ENCODE assay signal across 9 cellular contexts in genomic region chr19:56120002-56120370, GRCh38. TPM values are rescaled to one million over a fixed set of nuclear protein-coding genes. Genes with fewer than 3 reads are reported as not detected.
DNase-seq lines count a peak whose midpoint lies in the region; ATAC-seq and TF ChIP-seq lines count a peak whose summit lies in the region.
"Had no signal": no experiment of that assay in that cellular context is flagged by ENCODE, and none has a peak within 500 bp of the region (broad histone marks: within the 10 kb centered on the region; RNA-seq: fewer than 3 reads in every experiment).

No MANE protein-coding gene starts in this region.

- H3K9me3 ChIP-seq in liver (ENCODE audit: control insufficient read depth in 4 of 4, low read length in 3 of 4) (no peaks in the 10 kb centered on the region), thyroid gland (no peaks in the 10 kb centered on the region)

- no peaks in the 10 kb centered on the region for H3K27me3 Mint-ChIP-seq in activated CD8-positive, alpha-beta memory T cell treated with anti-CD3 and anti-CD28 coated beads, Interleukin-2, amount 10 ng/mL, durations not matched to agents 7 days and 5 days

- 8% methylated on average over 8 of the region's 8 CpGs for WGBS in liver
- WGBS in thyroid gland, 2 donors, result 20 to 21% methylated on average over 1 to 6 of the region's 8 CpGs

- TF ChIP-seq RAD21 in liver (IDR thresholded peaks at IDR 0.05), result no peak

- H3K4me1 Mint-ChIP-seq in activated CD8-positive, alpha-beta memory T cell treated with anti-CD3 and anti-CD28 coated beads, Interleukin-2, amount 10 ng/mL, durations not matched to agents 7 days and 5 days, result peaks cover 34% of the 10 kb centered on the region

- H3K4me1 ChIP-seq in liver (ENCODE audit: control insufficient read depth in 4 of 4, insufficient read depth in 4 of 4, low read length in 3 of 4) (peaks cover 12 to 49% (median 39%) of the 10 kb centered on the region in 4 donors), thyroid gland (peaks cover 19 to 28% of the 10 kb centered on the region in 2 donors)

- peaks cover 3% of the 10 kb centered on the region for H3K36me3 Mint-ChIP-seq in activated CD8-positive, alpha-beta memory T cell treated with anti-CD3 and anti-CD28 coated beads, Interleukin-2, amount 10 ng/mL, durations not matched to agents 7 days and 5 days

- H3K27ac ChIP-seq in liver (ENCODE audit: low read depth in 1 of 2, low read length in 2 of 2), result peak overlapping the region; percentile 92 to 97
- peak overlapping the region; percentile 58 to 90 (median 62) for H3K27ac ChIP-seq in thyroid gland

- H3K36me3 ChIP-seq in liver (ENCODE audit: control insufficient read depth in 4 of 4, insufficient read depth in 3 of 4, low read depth in 1 of 4, low read length in 3 of 4) (no peaks in the 10 kb centered on the region), thyroid gland (no peaks in the 10 kb centered on the region)

- ATAC-seq in activated CD8-positive, alpha-beta memory T cell treated with anti-CD3 and anti-CD28 coated beads, Interleukin-2, amount 10 ng/mL, durations not matched to agents 7 days and 5 days, result no peak

- H3K27ac Mint-ChIP-seq in activated CD8-positive, alpha-beta memory T cell treated with anti-CD3 and anti-CD28 coated beads, Interleukin-2, amount 10 ng/mL, durations not matched to agents 7 days and 5 days, result peak overlapping the region; percentile 92

- peak overlapping the region; percentile 34 to 75 for H3K9ac ChIP-seq in liver (ENCODE audit: low read depth in 1 of 2, low read length in 2 of 2)

- H3K4me3 ChIP-seq in astrocyte of the cerebellum (ENCODE audit: low read depth, low read length), result peak overlapping the region; percentile 82
- H3K4me3 ChIP-seq in liver (ENCODE audit: low read depth in 1 of 3, low read length in 3 of 3), result peak overlapping the region; percentile 71 to 84 (median 79)
- H3K4me3 ChIP-seq in thyroid gland (replicated peaks in 1 of 3), result peak overlapping the region; percentile 9 to 59 (median 37)

- CTCF ChIA-PET in activated CD8-positive, alpha-beta memory T cell treated with anti-CD3 and anti-CD28 coated beads, Interleukin-2, amount 10 ng/mL, durations not matched to agents 7 days and 5 days (lab: Charles Lee), result no interaction called here

- TF ChIP-seq CTCF in astrocyte of the cerebellum (IDR thresholded peaks at IDR 0.05; ENCODE audit: low read depth, low read length, missing control alignments), result no peak
- TF ChIP-seq CTCF in liver (IDR thresholded peaks at IDR 0.05; ENCODE audit: low read depth, low read length, missing input control), result no peak
- no peak for TF ChIP-seq CTCF in thyroid gland (IDR thresholded peaks at IDR 0.05)

- intact Hi-C loops in thyroid gland (cut with DNase I), result no loop called here

- no peaks in the 10 kb centered on the region for H3K9me3 Mint-ChIP-seq in activated CD8-positive, alpha-beta memory T cell treated with anti-CD3 and anti-CD28 coated beads, Interleukin-2, amount 10 ng/mL, durations not matched to agents 7 days and 5 days (ENCODE audit: low read depth)

- no peaks in the 10 kb centered on the region for H3K27me3 ChIP-seq in liver (ENCODE audit: control insufficient read depth in 4 of 4, insufficient read depth in 4 of 4, low read length in 3 of 4)
- no peaks in the 10 kb centered on the region for H3K27me3 ChIP-seq in thyroid gland

- H3K4me3 Mint-ChIP-seq in activated CD8-positive, alpha-beta memory T cell treated with anti-CD3 and anti-CD28 coated beads, Interleukin-2, amount 10 ng/mL, durations not matched to agents 7 days and 5 days, result peak overlapping the region; percentile 83

- in situ Hi-C loops in astrocyte of the cerebellum (cut with HindIII; ENCODE audit: low sequenced_read_pairs), result no loop called here

- DNase-seq in activated CD8-positive, alpha-beta memory T cell treated with anti-CD3 and anti-CD28 coated beads, Interleukin-2, amount 10 ng/mL, durations not matched to agents 7 days and 5 days, result no peak
- DNase-seq in activated CD8-positive, alpha-beta memory T cell treated with anti-CD3 and anti-CD28 coated beads for 24 hours, result no peak
- no peak for DNase-seq in astrocyte of the cerebellum (ENCODE audit: low read depth)
- DNase-seq in thyroid gland, result no peak
- DNase-seq in cerebellar cortex (ENCODE audit: low spot score), result no peak
- no peak for DNase-seq in C1 segment of cervical spinal cord (lab: John Stamatoyannopoulos, UW)
- DNase-seq in DMS153 (lab: John Stamatoyannopoulos, UW), result no peak

- TF ChIP-seq POLR2A in thyroid gland (IDR thresholded peaks at IDR 0.05), result no peak

TF ChIP-seq in liver, 16 proteins besides CTCF, POLR2A, EP300 and RAD21:
- TF ChIP-seq ZBTB33 (IDR thresholded peaks at IDR 0.05) (no peak), FOXA2 (IDR thresholded peaks at IDR 0.05) (no peak), FOXA1 (IDR thresholded peaks at IDR 0.05) (no peak), JUND (IDR thresholded peaks at IDR 0.05) (no peak), MAX (IDR thresholded peaks at IDR 0.05) (no peak), HNF4A (conservative IDR thresholded peaks at IDR 0.05) (no peak), HNF4G (IDR thresholded peaks at IDR 0.05) (no peak), SP1 (IDR thresholded peaks at IDR 0.05) (no peak), ATF3 (IDR thresholded peaks at IDR 0.05) (no peak), GABPA (IDR thresholded peaks at IDR 0.05 in 1 of 2, conservative IDR thresholded peaks at IDR 0.05 in 1 of 2) (no peak), YY1 (IDR thresholded peaks at IDR 0.05) (no peak), RXRA (IDR thresholded peaks at IDR 0.05) (no peak), TAF1 (conservative IDR thresholded peaks at IDR 0.05) (no peak)
- TF ChIP-seq, protein P1, sequence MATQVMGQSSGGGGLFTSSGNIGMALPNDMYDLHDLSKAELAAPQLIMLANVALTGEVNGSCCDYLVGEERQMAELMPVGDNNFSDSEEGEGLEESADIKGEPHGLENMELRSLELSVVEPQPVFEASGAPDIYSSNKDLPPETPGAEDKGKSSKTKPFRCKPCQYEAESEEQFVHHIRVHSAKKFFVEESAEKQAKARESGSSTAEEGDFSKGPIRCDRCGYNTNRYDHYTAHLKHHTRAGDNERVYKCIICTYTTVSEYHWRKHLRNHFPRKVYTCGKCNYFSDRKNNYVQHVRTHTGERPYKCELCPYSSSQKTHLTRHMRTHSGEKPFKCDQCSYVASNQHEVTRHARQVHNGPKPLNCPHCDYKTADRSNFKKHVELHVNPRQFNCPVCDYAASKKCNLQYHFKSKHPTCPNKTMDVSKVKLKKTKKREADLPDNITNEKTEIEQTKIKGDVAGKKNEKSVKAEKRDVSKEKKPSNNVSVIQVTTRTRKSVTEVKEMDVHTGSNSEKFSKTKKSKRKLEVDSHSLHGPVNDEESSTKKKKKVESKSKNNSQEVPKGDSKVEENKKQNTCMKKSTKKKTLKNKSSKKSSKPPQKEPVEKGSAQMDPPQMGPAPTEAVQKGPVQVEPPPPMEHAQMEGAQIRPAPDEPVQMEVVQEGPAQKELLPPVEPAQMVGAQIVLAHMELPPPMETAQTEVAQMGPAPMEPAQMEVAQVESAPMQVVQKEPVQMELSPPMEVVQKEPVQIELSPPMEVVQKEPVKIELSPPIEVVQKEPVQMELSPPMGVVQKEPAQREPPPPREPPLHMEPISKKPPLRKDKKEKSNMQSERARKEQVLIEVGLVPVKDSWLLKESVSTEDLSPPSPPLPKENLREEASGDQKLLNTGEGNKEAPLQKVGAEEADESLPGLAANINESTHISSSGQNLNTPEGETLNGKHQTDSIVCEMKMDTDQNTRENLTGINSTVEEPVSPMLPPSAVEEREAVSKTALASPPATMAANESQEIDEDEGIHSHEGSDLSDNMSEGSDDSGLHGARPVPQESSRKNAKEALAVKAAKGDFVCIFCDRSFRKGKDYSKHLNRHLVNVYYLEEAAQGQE (IDR thresholded peaks at IDR 0.05), result no peak
TF ChIP-seq in liver: peak in this region for 0.

RNA-seq across cellular contexts. Expression of gene ZNF787, which starts 1.1 kb away (rescaled TPM):
- 10 to 100 TPM; 34.7 to 36.7 TPM for total RNA-seq in activated CD8-positive, alpha-beta memory T cell treated with anti-CD3 and anti-CD28 coated beads, Interleukin-2, amount 10 ng/mL, durations not matched to agents 7 days and 5 days
- 10 to 100 TPM; 17.6 to 23.6 TPM for total RNA-seq in liver
- polyA plus RNA-seq in liver, result 10 to 100 TPM in 1 of 2 donors, 1 to 10 TPM in 1; 2.9 to 20.1 TPM
- total RNA-seq in thyroid gland, result 10 to 100 TPM in 3 of 4 donors, 1 to 10 TPM in 1; 7.8 to 21.3 (median 14.2) TPM

RNA-seq across cellular contexts. Expression of gene ZNF444, which starts 21.1 kb away (rescaled TPM):
- total RNA-seq in activated CD8-positive, alpha-beta memory T cell treated with anti-CD3 and anti-CD28 coated beads, Interleukin-2, amount 10 ng/mL, durations not matched to agents 7 days and 5 days, result 10 to 100 TPM; 29.3 to 32.5 TPM
- total RNA-seq in liver (10 to 100 TPM; 16.0 to 26.1 TPM), thyroid gland (10 to 100 TPM; 35.1 to 53.0 (median 45.5) TPM)
- polyA plus RNA-seq in liver, result 10 to 100 TPM in 1 of 2 donors, 1 to 10 TPM in 1; 6.1 to 30.4 TPM

RNA-seq across cellular contexts. Expression of gene GALP, which starts 55.8 kb away (rescaled TPM):
- total RNA-seq in activated CD8-positive, alpha-beta memory T cell treated with anti-CD3 and anti-CD28 coated beads, Interleukin-2, amount 10 ng/mL, durations not matched to agents 7 days and 5 days, result not detected
- total RNA-seq in liver, result not detected
- under 1 TPM; 0.08 to 0.63 TPM for polyA plus RNA-seq in liver
- total RNA-seq in thyroid gland, result not detected
- total RNA-seq: Daoy had no signal
